ENCODE assay signal across 8 cellular contexts in genomic region chr16:24700549-24701392, GRCh38. TPM values are rescaled to one million over a fixed set of nuclear protein-coding genes. Genes with fewer than 3 reads are reported as not detected.
A peak's percentile ranks its signal among the peaks of the same experiment; 100 is the strongest.
DNase-seq lines count a peak whose midpoint lies in the region; ATAC-seq and TF ChIP-seq lines count a peak whose summit lies in the region.

No MANE protein-coding gene starts in this region.

- H3K36me3 Mint-ChIP-seq in Caco-2 (ENCODE audit: insufficient read depth, unreplicated experiment) (no peaks in the 10 kb centered on the region), T-cell (no peaks in the 10 kb centered on the region)
- no peaks in the 10 kb centered on the region for H3K36me3 Mint-ChIP-seq in activated naive CD4-positive, alpha-beta T cell treated with anti-CD3 and anti-CD28 coated beads for 36 hours (ENCODE audit: low read depth)

- no peaks in the 10 kb centered on the region for H3K27me3 Mint-ChIP-seq in Caco-2 (ENCODE audit: insufficient read depth, unreplicated experiment)
- peaks cover 8% of the 10 kb centered on the region for H3K27me3 Mint-ChIP-seq in activated naive CD4-positive, alpha-beta T cell treated with anti-CD3 and anti-CD28 coated beads for 36 hours (ENCODE audit: low read depth)
- peaks cover 0 to 10% of the 10 kb centered on the region in 2 donors for H3K27me3 Mint-ChIP-seq in T-cell

- peak overlapping the region; percentile 36 to 72 (median 65) for H3K27ac ChIP-seq in Peyer's patch

- H3K9me3 ChIP-seq in Caco-2 (no peaks in the 10 kb centered on the region), Peyer's patch (no peaks in the 10 kb centered on the region)

- POLR2A ChIA-PET in Caco-2 (lab: Charles Lee): no interaction called here
- POLR2A ChIA-PET in T-cell (lab: Charles Lee): no interaction called here

- intact Hi-C loops in Caco-2 (cut with micrococcal nuclease; ENCODE audit: unreplicated experiment): no loop called here
- intact Hi-C loops in activated naive CD4-positive, alpha-beta T cell treated with anti-CD3 and anti-CD28 coated beads for 36 hours (cut with micrococcal nuclease): no loop called here

- H3K36me3 ChIP-seq in Caco-2 (ENCODE audit: control insufficient read depth, insufficient read depth, low read length) (no peaks in the 10 kb centered on the region), Peyer's patch (no peaks in the 10 kb centered on the region)

- H3K4me3 Mint-ChIP-seq in Caco-2 (ENCODE audit: unreplicated experiment) (no peak overlapping the region), T-cell (no peak overlapping the region)
- H3K4me3 Mint-ChIP-seq in activated naive CD4-positive, alpha-beta T cell treated with anti-CD3 and anti-CD28 coated beads for 36 hours: no peak overlapping the region

- ATAC-seq in GM18502 (IDR thresholded peaks at IDR 0.05; ENCODE audit: poor library complexity, unreplicated experiment) (no peak), T-cell (replicated peaks in 1 of 4) (no peak)

- peak overlapping the region; percentile 30 for H3K27ac Mint-ChIP-seq in Caco-2 (ENCODE audit: unreplicated experiment)
- H3K27ac Mint-ChIP-seq in activated naive CD4-positive, alpha-beta T cell treated with anti-CD3 and anti-CD28 coated beads for 36 hours: no peak overlapping the region
- H3K27ac Mint-ChIP-seq in T-cell: no peak overlapping the region

- H3K4me1 Mint-ChIP-seq in Caco-2 (ENCODE audit: low read depth, unreplicated experiment): peaks cover 15% of the 10 kb centered on the region
- no peaks in the 10 kb centered on the region for H3K4me1 Mint-ChIP-seq in activated naive CD4-positive, alpha-beta T cell treated with anti-CD3 and anti-CD28 coated beads for 36 hours (ENCODE audit: low read depth)
- no peaks in the 10 kb centered on the region for H3K4me1 Mint-ChIP-seq in T-cell

- BruUV-seq in Caco-2 (replicated peaks; lab: Mats Ljungman, UMichigan): no TSS peak

- CTCF ChIA-PET in Caco-2 (lab: Charles Lee) (interaction anchor here (0.7 kb wide), 2 partner anchors 42 to 96 kb away, joined by 3 to 4 read pairs; no protein-coding TSS in a partner anchor), T-cell (lab: Charles Lee) (no interaction called here)
- CTCF ChIA-PET in activated naive CD4-positive, alpha-beta T cell treated with anti-CD3 and anti-CD28 coated beads for 36 hours (lab: Charles Lee): no interaction called here

- TF ChIP-seq POLR2A in Peyer's patch (IDR thresholded peaks at IDR 0.05): no peak

- DNase-seq in Caco-2 (peak in 1 of 2 experiments; percentile 17), Peyer's patch (peak in 2 of 3 donors; percentile 18 to 66), fibroblast of mammary gland (ENCODE audit: low read depth) (peak; percentile 99), occipital lobe (lab: John Stamatoyannopoulos, UW) (peak; percentile 39), T-helper 1 cell (no peak), T-cell (no peak)
- DNase-seq in activated naive CD4-positive, alpha-beta T cell treated with anti-CD3 and anti-CD28 coated beads for 36 hours: no peak

- no peak overlapping the region for H3K4me3 ChIP-seq in Caco-2 (ENCODE audit: low read depth, low read length)
- H3K4me3 ChIP-seq in Peyer's patch: no peak overlapping the region
- H3K4me3 ChIP-seq in fibroblast of mammary gland (ENCODE audit: control insufficient read depth, low read depth, low read length): no peak overlapping the region

- H3K9me3 Mint-ChIP-seq in Caco-2 (ENCODE audit: unreplicated experiment) (no peaks in the 10 kb centered on the region), T-cell (no peaks in the 10 kb centered on the region)
- H3K9me3 Mint-ChIP-seq in activated naive CD4-positive, alpha-beta T cell treated with anti-CD3 and anti-CD28 coated beads for 36 hours: no peaks in the 10 kb centered on the region

- no peaks in the 10 kb centered on the region; the same call in 1 of the 2 replicates for H3K27me3 ChIP-seq in Caco-2 (replicated peaks; ENCODE audit: control insufficient read depth, insufficient read depth, low read length)
- no peaks in the 10 kb centered on the region for H3K27me3 ChIP-seq in Peyer's patch

- H3K4me1 ChIP-seq in Caco-2 (no peaks in the 10 kb centered on the region), Peyer's patch (peaks cover 0 to 14% (median 0%) of the 10 kb centered on the region in 4 donors)

- TF ChIP-seq CTCF in Caco-2 (IDR thresholded peaks at IDR 0.05; ENCODE audit: insufficient read depth in 1 of 2, low read depth in 1 of 2, low read length in 1 of 2, severe bottlenecking in 1 of 2, unreplicated experiment in 1 of 2) (no peak), Peyer's patch (IDR thresholded peaks at IDR 0.05) (no peak), fibroblast of mammary gland (conservative IDR thresholded peaks at IDR 0.05; ENCODE audit: control insufficient read depth, insufficient read depth, low read depth, low read length) (peak; percentile 46)

RNA-seq across cellular contexts. Expression of gene TNRC6A, which starts 28.7 kb away (rescaled TPM):
- total RNA-seq in Caco-2 (2022) (39.3 and 43.7 TPM in 2 replicates), Peyer's patch (100 to 1,000 TPM in 2 of 4 donors, 10 to 100 TPM in 2; 47.3 to 316 (median 85.5) TPM), occipital lobe (68.0 TPM), T-cell (10 to 100 TPM; 74.7 to 79.4 (median 77.9) TPM)
- 10 to 100 TPM; 37.2 to 39.0 TPM for total RNA-seq in activated naive CD4-positive, alpha-beta T cell treated with anti-CD3 and anti-CD28 coated beads for 36 hours

Comparison
In these comparisons a context has a peak if more than half of its experiments do, and no peak if none do; other contexts are left out.
1. DNase-seq: peak in Peyer's patch (2 of 3), fibroblast of mammary gland (single experiment) and occipital lobe (single experiment); none in T-helper 1 cell (0 of 5), activated naive CD4-positive, alpha-beta T cell treated with anti-CD3 and anti-CD28 coated beads for 36 hours (single experiment) and T-cell (0 of 34).